Comparison of ENCODE assay signal across 8 cellular contexts in the genomic region with DNA sequence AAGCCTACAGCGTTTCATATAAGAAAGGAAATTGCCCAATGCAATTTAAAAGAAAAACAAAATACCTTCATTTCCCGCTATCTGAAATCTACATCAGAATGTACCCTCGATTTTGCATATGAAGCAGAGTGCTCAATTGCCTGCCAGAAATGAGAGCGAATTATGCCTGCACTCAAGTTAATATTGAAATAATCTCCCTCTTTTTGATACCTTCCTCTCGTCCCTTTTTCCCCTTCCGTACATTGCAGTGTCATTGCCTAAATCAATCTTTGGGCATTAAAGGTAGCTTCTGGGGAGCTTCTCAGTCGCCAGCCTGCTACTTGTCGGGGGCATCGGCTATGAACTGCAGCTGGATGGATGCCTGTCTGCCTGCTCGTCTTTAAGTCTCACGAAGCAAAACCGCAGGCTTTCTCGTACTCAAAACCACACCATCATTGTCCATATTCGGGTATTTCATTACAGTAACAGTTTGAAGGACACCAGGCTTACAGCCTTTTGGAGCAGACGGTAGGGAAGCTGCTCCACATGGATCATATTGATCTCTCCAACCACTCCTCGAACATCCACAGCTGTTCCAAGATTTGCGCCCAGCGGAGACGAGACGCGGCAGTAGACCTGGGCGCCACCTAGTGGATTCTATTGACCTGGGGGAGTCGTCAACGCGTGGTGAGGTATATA.
DNase-seq lines count a peak whose midpoint lies in the region; ATAC-seq, FAIRE-seq and TF ChIP-seq lines count a peak whose summit lies in the region.

No MANE protein-coding gene starts in this region.

- FAIRE-seq in keratinocyte (lab: Jason Lieb, UNC) = peak; percentile 92

- H3K9ac ChIP-seq in keratinocyte (ENCODE audit: control insufficient read depth, extremely low read depth, insufficient read depth, low read length) = peak overlapping the region; percentile 22

- no peak for DNase-seq in AG04450 (ENCODE audit: low read depth, low spot score)
- DNase-seq in NCI-H2196 (lab: John Stamatoyannopoulos, UW; ENCODE audit: unreplicated experiment) = peak; percentile 90
- peak; percentile 91 for DNase-seq in WERI-Rb-1
- DNase-seq in cardiac fibroblast (ENCODE audit: low read depth in 2 of 2) = peak; percentile 70 to 75
- DNase-seq in keratinocyte (ENCODE audit: low read depth, low spot score) = no peak
- peak; percentile 39 to 47 for DNase-seq in stimulated activated CD4-positive, alpha-beta T cell treated with anti-CD3 and anti-CD28 coated beads, Interleukin-1b, Interleukin-23, amount 100 ng/mL, for 1 hour (ENCODE audit: low read depth in 2 of 2)

- no peaks in the 10 kb centered on the region for H3K79me2 ChIP-seq in keratinocyte (ENCODE audit: control insufficient read depth, insufficient read depth, low read length)

- H3K27me3 ChIP-seq in AG04450 (ENCODE audit: control insufficient read depth, insufficient read depth, low read length) (peaks cover 16% of the 10 kb centered on the region), WERI-Rb-1 (ENCODE audit: insufficient read depth, low read depth, severe bottlenecking) (no peaks in the 10 kb centered on the region), keratinocyte (ENCODE audit: control insufficient read depth, extremely low read depth, insufficient read depth, low read length) (peaks cover 16% of the 10 kb centered on the region)

- H3K27ac ChIP-seq in AG04450 (ENCODE audit: low read depth, low read length) (no peak overlapping the region), WERI-Rb-1 (no peak overlapping the region; the same call in 1 of the 2 replicates), keratinocyte (ENCODE audit: control insufficient read depth, insufficient read depth, low read length) (no peak overlapping the region)

- peak; percentile 89 for ATAC-seq in GM18867 (IDR thresholded peaks at IDR 0.05; ENCODE audit: unreplicated experiment)
- peak; percentile 90 for ATAC-seq in HG03103 (IDR thresholded peaks at IDR 0.05; ENCODE audit: low read depth, unreplicated experiment)

- no peaks in the 10 kb centered on the region for H4K20me1 ChIP-seq in keratinocyte (ENCODE audit: control insufficient read depth, extremely low read depth, insufficient read depth, low read length)

- H3K4me1 ChIP-seq in keratinocyte (ENCODE audit: control insufficient read depth, extremely low read depth, insufficient read depth, low read length) = peaks cover 11% of the 10 kb centered on the region

- H3K36me3 ChIP-seq in WERI-Rb-1 (no peaks in the 10 kb centered on the region), keratinocyte (ENCODE audit: control insufficient read depth in 2 of 2, extremely low read depth in 1 of 2, insufficient read depth in 2 of 2, low read length in 2 of 2) (no peaks in the 10 kb centered on the region)

- no peaks in the 10 kb centered on the region for H3K9me1 ChIP-seq in keratinocyte (ENCODE audit: control insufficient read depth, extremely low read depth, insufficient read depth, low read length)

- TF ChIP-seq CTCF in AG04450 (IDR thresholded peaks at IDR 0.05; ENCODE audit: low read depth, low read length) (peak; percentile 97), WERI-Rb-1 (IDR thresholded peaks at IDR 0.05; ENCODE audit: low read depth, low read length) (peak; percentile 79), cardiac fibroblast (IDR thresholded peaks at IDR 0.05; ENCODE audit: low read depth, low read length) (peak; percentile 89), keratinocyte (optimal IDR thresholded peaks at IDR 0.05 in 1 of 3, IDR thresholded peaks at IDR 0.05 in 1 of 3, conservative IDR thresholded peaks at IDR 0.05 in 1 of 3; ENCODE audit: extremely low read depth in 1 of 3, insufficient read depth in 2 of 3, low read length in 3 of 3) (peak; percentile 86 to 93 (median 92))

- dilution Hi-C loops in keratinocyte (cut with MboI; ENCODE audit: extremely low pct_ligation_motif_present, low sequenced_read_pairs) = loop anchor here (25.0 kb wide), 1 partner anchor 311 kb away; no protein-coding TSS in a partner anchor

- H2AFZ ChIP-seq in keratinocyte (ENCODE audit: control insufficient read depth, low read length) = peak overlapping the region; percentile 95

- H3K9me3 ChIP-seq in AG04450 (ENCODE audit: control insufficient read depth, insufficient read depth, low read length) = no peaks in the 10 kb centered on the region
- no peaks in the 10 kb centered on the region for H3K9me3 ChIP-seq in WERI-Rb-1 (ENCODE audit: severe bottlenecking)
- no peaks in the 10 kb centered on the region for H3K9me3 ChIP-seq in keratinocyte (ENCODE audit: control insufficient read depth, low read depth, low read length)

- H3K4me3 ChIP-seq in AG04450 (ENCODE audit: low read depth, low read length) = peak overlapping the region; percentile 61
- peak overlapping the region; percentile 61 for H3K4me3 ChIP-seq in WERI-Rb-1 (ENCODE audit: low read depth, low read length)
- H3K4me3 ChIP-seq in cardiac fibroblast (replicated peaks in 1 of 2; ENCODE audit: low read depth in 2 of 2, low read length in 2 of 2) = peak overlapping the region; percentile 30 to 48
- H3K4me3 ChIP-seq in keratinocyte (ENCODE audit: control insufficient read depth in 2 of 3, extremely low read depth in 1 of 3, insufficient read depth in 2 of 3, low read depth in 1 of 3, low read length in 3 of 3) = peak overlapping the region in 2 of 3 experiments; percentile 53 to 73

- H3K4me2 ChIP-seq in keratinocyte (ENCODE audit: control insufficient read depth, extremely low read depth, insufficient read depth, low read depth, low read length) = peak overlapping the region; percentile 98

- CTCF ChIA-PET in AG04450 (lab: Charles Lee) = interaction anchor here (0.5 to 6.3 kb wide), 70 partner anchors 8 to 1809 kb away, joined by 3 to 104 read pairs (median 4); a partner anchor contains a TSS

- POLR2A ChIA-PET in AG04450 (lab: Yijun Ruan, JAX) = interaction anchor here (0.6 to 0.9 kb wide), 3 partner anchors 511 to 1021 kb away, joined by 3 to 5 read pairs (median 3); no protein-coding TSS in a partner anchor

Comparison
In these comparisons a context has a peak if more than half of its experiments do, and no peak if none do; other contexts are left out.
1. DNase-seq: peak in NCI-H2196 (single experiment), WERI-Rb-1 (single experiment), cardiac fibroblast (2 of 2) and stimulated activated CD4-positive, alpha-beta T cell treated with anti-CD3 and anti-CD28 coated beads, Interleukin-1b, Interleukin-23, amount 100 ng/mL, for 1 hour (2 of 2); none in AG04450 (single experiment) and keratinocyte (single experiment).
2. Peak in every context shown above with its lines, with median percentiles within 50 percentile points of each other: H3K4me3 ChIP-seq and CTCF ChIP-seq.